In genomic region chr13:85589021-85589420, GRCh38 we compare ENCODE assay signal across 29 cellular contexts.
"Had no signal": no experiment of that assay in that cellular context is flagged by ENCODE, and none has a peak within 500 bp of the region (broad histone marks: within the 10 kb centered on the region; RNA-seq: fewer than 3 reads in every experiment).

No MANE protein-coding gene starts in this region.

- H3K36me3 ChIP-seq: ascending aorta, WERI-Rb-1 had no signal

- H3K36me3 Mint-ChIP-seq: activated naive CD4-positive, alpha-beta T cell treated with anti-CD3 and anti-CD28 coated beads, Interleukin-2, amount 50 U/mL, for 24 hours; activated naive CD8-positive, alpha-beta T cell treated with anti-CD3 and anti-CD28 coated beads, Interleukin-2, amount 10 ng/mL, durations not matched to agents 7 days and 5 days had no signal

- H3K4me1 ChIP-seq: ascending aorta, body of pancreas had no signal

- H3K9me3 Mint-ChIP-seq: activated CD4-positive, alpha-beta T cell treated with anti-CD3 and anti-CD28 coated beads, Interleukin-2, amount 10 ng/mL, durations not matched to agents 24 days and 14 days; activated naive CD4-positive, alpha-beta T cell treated with anti-CD3 and anti-CD28 coated beads, Interleukin-2, amount 50 U/mL, for 24 hours; activated T-helper 17 cell treated with anti-CD3 and anti-CD28 coated beads, Interleukin-2, amount 50 U/mL, for 72 hours had no signal

- H3K9me3 ChIP-seq: body of pancreas had no signal

- H3K4me1 Mint-ChIP-seq: activated CD4-positive, alpha-beta T cell treated with anti-CD3 and anti-CD28 coated beads, Interleukin-2, amount 10 ng/mL, durations not matched to agents 24 days and 14 days; activated naive CD4-positive, alpha-beta T cell treated with anti-CD3 and anti-CD28 coated beads, Interleukin-2, amount 50 U/mL, for 24 hours; activated naive CD8-positive, alpha-beta T cell treated with anti-CD3 and anti-CD28 coated beads, Interleukin-2, amount 10 ng/mL, durations not matched to agents 7 days and 5 days; activated T-helper 17 cell treated with anti-CD3 and anti-CD28 coated beads, Interleukin-2, amount 50 U/mL, for 72 hours had no signal

- H3K4me3 ChIP-seq: ascending aorta, body of pancreas, PC-9, SK-N-MC had no signal

- H2AFZ ChIP-seq: PC-9 had no signal

- H3K27me3 ChIP-seq: ascending aorta, body of pancreas had no signal

- DNase-seq: activated CD4-positive, alpha-beta T cell treated with anti-CD3 and anti-CD28 coated beads, Interleukin-2, amount 10 ng/mL, durations not matched to agents 24 days and 14 days; activated CD4-positive, alpha-beta T cell treated with anti-CD3 and anti-CD28 coated beads, Interleukin-2, amount 50 U/mL, for 4 hours; activated CD4-positive, CD25-positive, alpha-beta regulatory T cell; activated CD8-positive, alpha-beta T cell treated with anti-CD3 and anti-CD28 coated beads for 36 hours; activated effector memory CD4-positive, alpha-beta T cell treated with anti-CD3 and anti-CD28 coated beads, Interleukin-2, amount 50 U/mL, for 16 hours; activated naive CD4-positive, alpha-beta T cell; activated naive CD8-positive, alpha-beta T cell treated with anti-CD3 and anti-CD28 coated beads, Interleukin-2, amount 10 ng/mL, durations not matched to agents 7 days and 5 days; activated T-cell treated with anti-CD3 and anti-CD28 coated beads, Interleukin-2, amount 50 U/mL, for 1 hour; activated T-cell treated with anti-CD3 and anti-CD28 coated beads, Interleukin-2, amount 50 U/mL, for 72 hours; amygdala; body of pancreas; caudate nucleus; cerebellar nuclear complex; KBM-7; NCI-H1105; NCI-H1417 treated with DMSO at 0.1 percent for 48 hours; NCI-H187 treated with DMSO at 0.1 percent for 48 hours; NCI-H345; NCI-H526; NCI-H748 treated with DMSO at 0.1 percent for 48 hours; NK-92 treated with Interleukin-12 subunit alpha and Interleukin-12 subunit beta, amount 100 ng/mL, for 24 hours; PC-9; Right ventricle myocardium superior; T1000; WERI-Rb-1 had no signal

- H3K4me2 ChIP-seq: PC-9 had no signal

- H3K27me3 Mint-ChIP-seq: activated CD4-positive, alpha-beta T cell treated with anti-CD3 and anti-CD28 coated beads, Interleukin-2, amount 10 ng/mL, durations not matched to agents 24 days and 14 days; activated CD8-positive, alpha-beta T cell treated with anti-CD3 and anti-CD28 coated beads for 36 hours; activated naive CD4-positive, alpha-beta T cell treated with anti-CD3 and anti-CD28 coated beads, Interleukin-2, amount 50 U/mL, for 24 hours; activated naive CD8-positive, alpha-beta T cell treated with anti-CD3 and anti-CD28 coated beads, Interleukin-2, amount 10 ng/mL, durations not matched to agents 7 days and 5 days; activated T-helper 17 cell treated with anti-CD3 and anti-CD28 coated beads, Interleukin-2, amount 50 U/mL, for 72 hours had no signal

- H3K4me3 Mint-ChIP-seq: activated CD4-positive, alpha-beta T cell treated with anti-CD3 and anti-CD28 coated beads, Interleukin-2, amount 10 ng/mL, durations not matched to agents 24 days and 14 days; activated CD8-positive, alpha-beta T cell treated with anti-CD3 and anti-CD28 coated beads for 36 hours; activated naive CD4-positive, alpha-beta T cell treated with anti-CD3 and anti-CD28 coated beads, Interleukin-2, amount 50 U/mL, for 24 hours; activated naive CD8-positive, alpha-beta T cell treated with anti-CD3 and anti-CD28 coated beads, Interleukin-2, amount 10 ng/mL, durations not matched to agents 7 days and 5 days; activated T-cell treated with anti-CD3 and anti-CD28 coated beads, Interleukin-2, amount 50 U/mL, for 72 hours; activated T-helper 17 cell treated with anti-CD3 and anti-CD28 coated beads, Interleukin-2, amount 50 U/mL, for 72 hours had no signal

- H3K27ac ChIP-seq: ascending aorta, body of pancreas, PC-9, SK-N-MC, WERI-Rb-1 had no signal

- ATAC-seq: activated CD8-positive, alpha-beta T cell treated with anti-CD3 and anti-CD28 coated beads for 36 hours; activated T-cell treated with anti-CD3 and anti-CD28 coated beads, Interleukin-2, amount 50 U/mL, for 72 hours; activated T-helper 17 cell treated with anti-CD3 and anti-CD28 coated beads, Interleukin-2, amount 50 U/mL, for 72 hours; body of pancreas had no signal

- H3K27ac Mint-ChIP-seq: activated CD4-positive, alpha-beta T cell treated with anti-CD3 and anti-CD28 coated beads, Interleukin-2, amount 10 ng/mL, durations not matched to agents 24 days and 14 days; activated CD8-positive, alpha-beta T cell treated with anti-CD3 and anti-CD28 coated beads for 36 hours; activated naive CD4-positive, alpha-beta T cell treated with anti-CD3 and anti-CD28 coated beads, Interleukin-2, amount 50 U/mL, for 24 hours; activated naive CD8-positive, alpha-beta T cell treated with anti-CD3 and anti-CD28 coated beads, Interleukin-2, amount 10 ng/mL, durations not matched to agents 7 days and 5 days; activated T-cell treated with anti-CD3 and anti-CD28 coated beads, Interleukin-2, amount 50 U/mL, for 72 hours; activated T-helper 17 cell treated with anti-CD3 and anti-CD28 coated beads, Interleukin-2, amount 50 U/mL, for 72 hours had no signal
